20 cellular contexts compared by ENCODE assay signal in the genomic region with DNA sequence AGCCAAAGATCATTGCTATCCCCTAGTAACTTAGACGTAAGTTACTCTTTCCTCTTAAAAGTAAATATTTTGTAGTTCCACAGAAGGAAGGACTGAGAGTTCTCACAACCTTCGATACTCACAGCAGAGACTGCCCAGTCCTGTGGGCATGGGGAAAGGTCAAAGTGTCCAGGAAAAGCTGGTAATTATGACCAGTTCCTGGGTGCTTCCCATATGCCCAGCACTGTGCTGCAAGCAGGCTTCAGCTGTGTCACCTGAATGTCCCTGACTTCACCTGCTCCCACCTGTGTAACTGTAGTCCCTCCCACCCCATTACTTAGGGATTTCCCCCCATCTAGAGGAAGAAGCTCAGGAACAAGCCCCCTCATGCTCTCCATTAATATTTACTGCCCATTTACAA. TPM values are rescaled to one million over a fixed set of nuclear protein-coding genes. Genes with fewer than 3 reads are reported as not detected.
A peak's percentile ranks its signal among the peaks of the same experiment; 100 is the strongest.
DNase-seq lines count a peak whose midpoint lies in the region; ATAC-seq and TF ChIP-seq lines count a peak whose summit lies in the region.
"Had no signal": no experiment of that assay in that cellular context is flagged by ENCODE, and none has a peak within 500 bp of the region (broad histone marks: within the 10 kb centered on the region; RNA-seq: fewer than 3 reads in every experiment).

No MANE protein-coding gene starts in this region.

- CTCF ChIA-PET in Panc1 (lab: Charles Lee): no interaction called here

- DNase-seq in Panc1 (ENCODE audit: low read depth, low spot score): no peak
- no peak for DNase-seq in mucosa of descending colon
- no peak for DNase-seq in neuronal stem cell (ENCODE audit: low spot score)
- no peak for DNase-seq in NCI-H2196 (lab: John Stamatoyannopoulos, UW; ENCODE audit: unreplicated experiment)
- no peak for DNase-seq in posterior vena cava (ENCODE audit: low spot score)
- no peak for DNase-seq in nucleus accumbens (lab: John Stamatoyannopoulos, UW)
- DNase-seq: 8988T; ACHN; AML-193; C1 segment of cervical spinal cord; Caco-2; CD4-positive, alpha-beta memory T cell; DMS153; DND-41; GM23248; H7; HCEC 1CT had no signal

- H3K79me1 ChIP-seq in neuronal stem cell (ENCODE audit: low read depth, low read length): no peaks in the 10 kb centered on the region

- H2BK120ac ChIP-seq in neuronal stem cell (ENCODE audit: low read depth, low read length): no peak overlapping the region

- H3K27me3 ChIP-seq in Panc1 (ENCODE audit: control insufficient read depth, insufficient read depth, low read length) (no peaks in the 10 kb centered on the region), neuronal stem cell (ENCODE audit: control insufficient read depth in 3 of 3, insufficient read depth in 3 of 3, low read depth in 1 of 3, low read length in 3 of 3) (no peaks in the 10 kb centered on the region)

- H3K23ac ChIP-seq in neuronal stem cell (ENCODE audit: low read depth, low read length, poor library complexity): no peak overlapping the region

- H3K14ac ChIP-seq in neuronal stem cell (ENCODE audit: low read length): no peak overlapping the region

- peak overlapping the region; percentile 58 for H3K18ac ChIP-seq in neuronal stem cell (ENCODE audit: low read length)

- no CpG with 5 or more reads among the region's 2 CpGs for WGBS in neuronal stem cell (ENCODE audit: extremely low coverage in 2 of 2, insufficient read length in 2 of 2, insufficient replicate concordance in 1 of 2), 2 donors

- H2BK12ac ChIP-seq in neuronal stem cell (ENCODE audit: low read length): no peak overlapping the region

- H3K36me3 ChIP-seq in Panc1 (ENCODE audit: control insufficient read depth, insufficient read depth, low read length) (no peaks in the 10 kb centered on the region), mucosa of descending colon (ENCODE audit: low read depth) (no peaks in the 10 kb centered on the region), neuronal stem cell (replicated peaks in 1 of 2; ENCODE audit: control insufficient read depth in 2 of 2, insufficient read depth in 2 of 2, low read length in 2 of 2) (no peaks in the 10 kb centered on the region)

- peaks cover 13% of the 10 kb centered on the region for H3K4me1 ChIP-seq in Panc1 (ENCODE audit: control insufficient read depth, insufficient read depth, low read length)
- no peaks in the 10 kb centered on the region for H3K4me1 ChIP-seq in mucosa of descending colon (ENCODE audit: low read depth)
- peaks cover 0 to 9% of the 10 kb centered on the region in 2 donors for H3K4me1 ChIP-seq in neuronal stem cell (ENCODE audit: control insufficient read depth in 2 of 2, insufficient read depth in 1 of 2, low read depth in 1 of 2, low read length in 2 of 2)

- ATAC-seq in Panc1 (no peak), mucosa of descending colon (peak; percentile 46)
- ATAC-seq: A549 had no signal

- in situ Hi-C loops in Panc1 (cut with HindIII; ENCODE audit: low pct_unique_long_range_greater_than_20kb, low sequenced_read_pairs): no loop called here

- H3K27ac ChIP-seq in Panc1 (ENCODE audit: low read length) (peak overlapping the region; percentile 12; the same call in 1 of the 2 replicates), neuronal stem cell (replicated peaks; ENCODE audit: low read length) (no peak overlapping the region)
- H3K27ac ChIP-seq: A549, GM23248 had no signal

- BruUV-seq in Panc1 (replicated peaks; lab: Mats Ljungman, UMichigan): no TSS peak

- peak overlapping the region; percentile 26 for H2AK5ac ChIP-seq in neuronal stem cell (ENCODE audit: low read depth, low read length)

- no peak overlapping the region for H2BK5ac ChIP-seq in neuronal stem cell (ENCODE audit: low read length)

- H3K4me2 ChIP-seq in neuronal stem cell (ENCODE audit: insufficient read depth, low read length, poor library complexity, severe bottlenecking): no peak overlapping the region
- H3K4me2 ChIP-seq: A549 had no signal

- TF ChIP-seq CTCF in Panc1 (IDR thresholded peaks at IDR 0.05): no peak
- no peak for TF ChIP-seq CTCF in mucosa of descending colon (IDR thresholded peaks at IDR 0.05)

- POLR2A ChIA-PET in Panc1 (lab: Charles Lee): no interaction called here

- no peak overlapping the region for H2AFZ ChIP-seq in neuronal stem cell (ENCODE audit: low read length)
- H2AFZ ChIP-seq: GM23248 had no signal

- H4K91ac ChIP-seq in neuronal stem cell (ENCODE audit: low read depth, low read length, poor library complexity): no peak overlapping the region

- no peak overlapping the region for H4K8ac ChIP-seq in neuronal stem cell (ENCODE audit: low read depth, low read length)

- intact Hi-C loops in Panc1 (cut with micrococcal nuclease; ENCODE audit: unreplicated experiment) (no loop called here), mucosa of descending colon (cut with DNase I, micrococcal nuclease) (no loop called here), posterior vena cava (cut with DNase I) (no loop called here)

- no peak overlapping the region for H3K9ac ChIP-seq in neuronal stem cell (ENCODE audit: low read depth, low read length, poor library complexity)
- H3K9ac ChIP-seq: GM23248 had no signal

- H3K4ac ChIP-seq in neuronal stem cell (ENCODE audit: low read length): no peak overlapping the region

- no peaks in the 10 kb centered on the region for H3K9me3 ChIP-seq in Panc1 (ENCODE audit: control insufficient read depth, insufficient read depth, low read depth, low read length)
- no peaks in the 10 kb centered on the region for H3K9me3 ChIP-seq in mucosa of descending colon
- H3K9me3 ChIP-seq in neuronal stem cell (replicated peaks in 1 of 2; ENCODE audit: control insufficient read depth in 2 of 2, insufficient read depth in 1 of 2, low read depth in 1 of 2, low read length in 2 of 2): no peaks in the 10 kb centered on the region
- H3K9me3 ChIP-seq: A549, Caco-2 had no signal

- no peak overlapping the region for H3K4me3 ChIP-seq in Panc1 (ENCODE audit: low read depth in 2 of 2, low read length in 2 of 2)
- no peak overlapping the region for H3K4me3 ChIP-seq in mucosa of descending colon
- no peak overlapping the region for H3K4me3 ChIP-seq in neuronal stem cell (ENCODE audit: low read length in 2 of 2)
- H3K4me3 ChIP-seq: A549, GM23248 had no signal

- H2BK15ac ChIP-seq in neuronal stem cell (ENCODE audit: low read length): no peak overlapping the region

RNA-seq across cellular contexts. Expression of a gene that starts 18.0 kb away (rescaled TPM):
- total RNA-seq in Panc1 (2021; ENCODE audit: unreplicated experiment) (23.1 TPM), mucosa of descending colon (10 to 100 TPM; 36.8 to 99.7 (median 61.5) TPM), posterior vena cava (1 to 10 TPM; 2.1 to 4.5 TPM)
- 11.3 TPM for polyA plus RNA-seq in Panc1 (2012; ENCODE audit: insufficient read length)
- 1.1 TPM for polyA plus RNA-seq in neuronal stem cell (2013, experiment 1 of 2)
- 0.90 TPM for polyA plus RNA-seq in neuronal stem cell (2013, experiment 2 of 2)
- total RNA-seq: CD4-positive, alpha-beta memory T cell; GM23248 had no signal
- polyA plus RNA-seq: CD4-positive, alpha-beta memory T cell had no signal

RNA-seq across cellular contexts. Expression of a gene that starts 45.6 kb away (rescaled TPM):
- not detected for total RNA-seq in Panc1 (2021; ENCODE audit: unreplicated experiment)
- polyA plus RNA-seq in Panc1 (2012; ENCODE audit: insufficient read length): not detected
- total RNA-seq in mucosa of descending colon: not detected
- not detected for polyA plus RNA-seq in neuronal stem cell (2013, experiment 1 of 2)
- polyA plus RNA-seq in neuronal stem cell (2013, experiment 2 of 2): not detected
- not detected for total RNA-seq in posterior vena cava
- total RNA-seq: Caco-2; CD4-positive, alpha-beta memory T cell; GM23248; H1; H7 had no signal
- polyA plus RNA-seq: BJ; CD4-positive, alpha-beta memory T cell; GM23248; H1 had no signal
